1 cellular context compared by ENCODE assay signal in genomic region chr11:14618060-14618459, GRCh38.
A peak's percentile ranks its signal among the peaks of the same experiment; 100 is the strongest.
TF ChIP-seq lines count a peak whose summit lies in the region.

No MANE protein-coding gene starts in this region.

TF ChIP-seq in HepG2, 621 proteins besides CTCF, POLR2A, EP300 and RAD21 (continued from another document):
- peak; percentile 54; the same call in 1 of the 2 replicates for TF ChIP-seq TFAP4 (IDR thresholded peaks at IDR 0.05; ENCODE audit: borderline replicate concordance, low read depth)
- no peak for TF ChIP-seq ZNF143 (CRISPR knock-in tag; IDR thresholded peaks at IDR 0.05)
- TF ChIP-seq ZBTB7B (CRISPR knock-in tag; IDR thresholded peaks at IDR 0.05): no peak
- TF ChIP-seq HOMEZ (CRISPR knock-in tag; IDR thresholded peaks at IDR 0.05; ENCODE audit: low read depth): peak; percentile 10; the same call in 1 of the 2 replicates
- no peak for TF ChIP-seq HCFC1 (IDR thresholded peaks at IDR 0.05; ENCODE audit: low read depth, low read length)
- TF ChIP-seq DPF2 (CRISPR knock-in tag; IDR thresholded peaks at IDR 0.05; ENCODE audit: borderline replicate concordance, low read depth): no peak
- TF ChIP-seq MIXL1 (CRISPR knock-in tag; IDR thresholded peaks at IDR 0.05): peak; percentile 41; the same call in 1 of the 2 replicates
- no peak for TF ChIP-seq TBX2 (CRISPR knock-in tag; IDR thresholded peaks at IDR 0.05; ENCODE audit: borderline replicate concordance)
- TF ChIP-seq ZNF3 (CRISPR knock-in tag; IDR thresholded peaks at IDR 0.05): peak; percentile 88
- TF ChIP-seq ZNF333 (CRISPR knock-in tag; IDR thresholded peaks at IDR 0.05; ENCODE audit: borderline replicate concordance): no peak
- no peak for TF ChIP-seq CSRNP1 (CRISPR knock-in tag; IDR thresholded peaks at IDR 0.05)
- TF ChIP-seq FOXA3 (CRISPR knock-in tag; IDR thresholded peaks at IDR 0.05): peak; percentile 29; the same call in 1 of the 2 replicates
- TF ChIP-seq ZNF703 (CRISPR knock-in tag; IDR thresholded peaks at IDR 0.05; ENCODE audit: borderline replicate concordance): no peak
- no peak for TF ChIP-seq ZNF33B (CRISPR knock-in tag; IDR thresholded peaks at IDR 0.05)
- peak; percentile 49 for TF ChIP-seq HNF4A (CRISPR knock-in tag; IDR thresholded peaks at IDR 0.05)
- no peak for TF ChIP-seq SMAD9 (CRISPR knock-in tag; IDR thresholded peaks at IDR 0.05)
- TF ChIP-seq KLF16 (CRISPR knock-in tag; IDR thresholded peaks at IDR 0.05): no peak
- TF ChIP-seq SAP130 (CRISPR knock-in tag; IDR thresholded peaks at IDR 0.05; ENCODE audit: low read depth): peak; percentile 38; the same call in 1 of the 2 replicates
- TF ChIP-seq NFIC (IDR thresholded peaks at IDR 0.05; ENCODE audit: low read length): 0 out of 2 replicates have a peak, but pooled peaks have one; percentile 20
- TF ChIP-seq HIVEP1 (CRISPR knock-in tag; IDR thresholded peaks at IDR 0.05): no peak
- no peak for TF ChIP-seq CERS6 (CRISPR knock-in tag; IDR thresholded peaks at IDR 0.05)
- no peak for TF ChIP-seq KMT2A (CRISPR knock-in tag; IDR thresholded peaks at IDR 0.05)
- TF ChIP-seq ZSCAN22 (CRISPR knock-in tag; IDR thresholded peaks at IDR 0.05): no peak
- no peak for TF ChIP-seq BHLHE40 (IDR thresholded peaks at IDR 0.05; ENCODE audit: low read length)
- no peak for TF ChIP-seq PRMT3 (CRISPR knock-in tag; IDR thresholded peaks at IDR 0.05; ENCODE audit: borderline replicate concordance, low read depth)
- TF ChIP-seq ARID3A (IDR thresholded peaks at IDR 0.05; ENCODE audit: low read depth, low read length): peak; percentile 86
- no peak for TF ChIP-seq ZGPAT (CRISPR knock-in tag; IDR thresholded peaks at IDR 0.05)
- no peak for TF ChIP-seq NKX3-1 (CRISPR knock-in tag; IDR thresholded peaks at IDR 0.05)
- TF ChIP-seq NFKBIZ (CRISPR knock-in tag; IDR thresholded peaks at IDR 0.05): no peak
- TF ChIP-seq ZNF790 (CRISPR knock-in tag; IDR thresholded peaks at IDR 0.05; ENCODE audit: borderline replicate concordance): no peak
- TF ChIP-seq PAXIP1 (CRISPR knock-in tag; conservative IDR thresholded peaks at IDR 0.05): peak; percentile 41
- no peak for TF ChIP-seq ZSCAN29 (CRISPR knock-in tag; conservative IDR thresholded peaks at IDR 0.05)
- TF ChIP-seq MED1 (CRISPR knock-in tag; IDR thresholded peaks at IDR 0.05): 0 out of 2 replicates have a peak, but pooled peaks have one; percentile 17
- TF ChIP-seq HNF1A (IDR thresholded peaks at IDR 0.05; ENCODE audit: low read depth): peak; percentile 74
- no peak for TF ChIP-seq HNF1A (CRISPR knock-in tag; IDR thresholded peaks at IDR 0.05; ENCODE audit: borderline replicate concordance)
- TF ChIP-seq THYN1 (CRISPR knock-in tag; IDR thresholded peaks at IDR 0.05; ENCODE audit: borderline replicate concordance, low read depth): no peak
TF ChIP-seq in HepG2: peak in this region for 13.
